In genomic region chr2:38600242-38600891, GRCh38 we compare ENCODE assay signal across 8 cellular contexts. TPM values are rescaled to one million over a fixed set of nuclear protein-coding genes. Genes with fewer than 3 reads are reported as not detected.
DNase-seq lines count a peak whose midpoint lies in the region; ATAC-seq and TF ChIP-seq lines count a peak whose summit lies in the region.

No MANE protein-coding gene starts in this region.

- H2BK5ac ChIP-seq in IMR-90 (ENCODE audit: low read depth, low read length, poor library complexity, severe bottlenecking), result no peak overlapping the region

- H3K27me3 Mint-ChIP-seq in mesothelial cell of epicardium (ENCODE audit: low read depth), result no peaks in the 10 kb centered on the region

- peaks cover 53% of the 10 kb centered on the region for H3K4me1 Mint-ChIP-seq in mesothelial cell of epicardium

- in situ Hi-C loops in IMR-90 (cut with MboI; ENCODE audit: low sequenced_read_pairs), result loop anchor here (5.0 kb wide), 1 partner anchor 122 kb away; no protein-coding TSS in a partner anchor

- H3K4me1 ChIP-seq in BE2C (peaks cover 16% of the 10 kb centered on the region), IMR-90 (ENCODE audit: control insufficient read depth, insufficient read depth, low read length) (peaks cover 10% of the 10 kb centered on the region)

- no peak overlapping the region for H2BK15ac ChIP-seq in IMR-90 (ENCODE audit: low read depth, low read length)

- H4K5ac ChIP-seq in IMR-90 (ENCODE audit: low read depth, low read length), result no peak overlapping the region; the same call in 1 of the 2 replicates

- peak overlapping the region; percentile 95 for H3K27ac Mint-ChIP-seq in mesothelial cell of epicardium

- peak overlapping the region; percentile 95 for H3K4me2 ChIP-seq in IMR-90 (ENCODE audit: low read depth, low read length)

- dilution Hi-C loops in IMR-90 (cut with HindIII; ENCODE audit: low sequenced_read_pairs, unreplicated experiment), result no loop called here

- peak overlapping the region; percentile 86 for H3K23ac ChIP-seq in IMR-90 (ENCODE audit: low read depth, low read length)

- peak overlapping the region; percentile 92 for H3K4me3 Mint-ChIP-seq in mesothelial cell of epicardium

- no peaks in the 10 kb centered on the region for H3K9me3 ChIP-seq in BE2C
- no peaks in the 10 kb centered on the region for H3K9me3 ChIP-seq in IMR-90 (ENCODE audit: control insufficient read depth, insufficient read depth, low read length)

- no peaks in the 10 kb centered on the region for H3K27me3 ChIP-seq in BE2C
- H3K27me3 ChIP-seq in IMR-90 (ENCODE audit: control insufficient read depth, insufficient read depth, low read length), result no peaks in the 10 kb centered on the region

- peak overlapping the region; percentile 75 for H2AK9ac ChIP-seq in IMR-90 (replicated peaks; ENCODE audit: low read depth, low read length, poor library complexity)

- H4K8ac ChIP-seq in IMR-90 (ENCODE audit: low read depth in 2 of 2, low read length in 2 of 2), result no peak overlapping the region; a peak in 1 of 4 replicates

- H3K18ac ChIP-seq in IMR-90 (ENCODE audit: low read depth, low read length), result no peak overlapping the region

- H3K4me3 ChIP-seq in BE2C (ENCODE audit: low read depth, low read length), result peak overlapping the region; percentile 70
- peak overlapping the region; percentile 85 for H3K4me3 ChIP-seq in IMR-90 (ENCODE audit: insufficient read depth, low read depth, low read length)

- no peak overlapping the region for H4K91ac ChIP-seq in IMR-90 (ENCODE audit: insufficient read depth, low read depth, low read length)

- no peak overlapping the region for H2BK20ac ChIP-seq in IMR-90 (ENCODE audit: low read depth, low read length)

- H4K20me1 ChIP-seq in IMR-90 (ENCODE audit: insufficient read depth, low read length), result peaks cover 57% of the 10 kb centered on the region

- peaks cover 0 to 36% of the 10 kb centered on the region in 2 experiments; a peak in 2 of 4 replicates for H3K79me1 ChIP-seq in IMR-90 (ENCODE audit: low read depth in 1 of 2, low read length in 2 of 2)

- WGBS in IMR-90 (ENCODE audit: extremely low coverage in 2 of 2, insufficient read length in 1 of 2), 2 experiments, result 20% methylated on average over 1 of the region's 15 CpGs; no CpG with 5 or more reads in 1 of the 2 experiments

- POLR2A ChIA-PET in IMR-90 (lab: Charles Lee; ENCODE audit: unreplicated experiment), result no interaction called here

- BruUV-seq in IMR-90 (replicated peaks; lab: Mats Ljungman, UMichigan), result no TSS peak

- TF ChIP-seq POLR2A in IMR-90 (IDR thresholded peaks at IDR 0.05; ENCODE audit: low read depth, low read length), result no peak

- peak overlapping the region; percentile 85 for H3K14ac ChIP-seq in IMR-90 (replicated peaks; ENCODE audit: low read depth, low read length)

- H2AK5ac ChIP-seq in IMR-90 (ENCODE audit: low read depth, low read length), result no peak overlapping the region

- no peak for ATAC-seq in IMR-90 (ENCODE audit: low read depth)

- no peak for TF ChIP-seq RAD21 in IMR-90 (IDR thresholded peaks at IDR 0.05; ENCODE audit: low read length)

- peak overlapping the region; percentile 59; the same call in 1 of the 2 replicates for H3K27ac ChIP-seq in IMR-90 (ENCODE audit: insufficient read depth, low read length)

- H3K9me1 ChIP-seq in IMR-90 (ENCODE audit: insufficient read depth, low read length), result peaks cover 3% of the 10 kb centered on the region

- 0 out of 2 replicates have a peak overlapping the region, but pooled peaks have one; percentile 64 for H3K56ac ChIP-seq in IMR-90 (ENCODE audit: extremely low read depth, insufficient read depth, low read length)

- no peak for TF ChIP-seq CTCF in BE2C (IDR thresholded peaks at IDR 0.05; ENCODE audit: low read depth, low read length)
- no peak for TF ChIP-seq CTCF in IMR-90 (conservative IDR thresholded peaks at IDR 0.05; ENCODE audit: low read depth, low read length)
- TF ChIP-seq CTCF in mesothelial cell of epicardium (IDR thresholded peaks at IDR 0.05; ENCODE audit: unreplicated experiment), result no peak
- TF ChIP-seq CTCF in GM20000 (IDR thresholded peaks at IDR 0.05; ENCODE audit: extremely low read depth, missing control alignments), result no peak

- CTCF ChIA-PET in IMR-90 (lab: Yijun Ruan, JAX), result interaction anchor here (0.6 to 2.2 kb wide), 4 partner anchors 18 to 115 kb away, joined by 3 to 10 read pairs (median 6); no protein-coding TSS in a partner anchor

- DNase-seq in BE2C (peak; percentile 33), IMR-90 (no peak), astrocyte of the hippocampus (ENCODE audit: low read depth, low spot score) (peak; percentile 38), mesothelial cell of epicardium (ENCODE audit: low spot score in 2 of 2, unreplicated experiment in 2 of 2) (no peak), GM20000 (ENCODE audit: low spot score) (no peak), HK-2 (ENCODE audit: unreplicated experiment) (no peak), glomerular visceral epithelial cell (ENCODE audit: extremely low spot score) (no peak), globus pallidus (ENCODE audit: low spot score) (no peak)

- H3K36me3 ChIP-seq in BE2C, result no peaks in the 10 kb centered on the region
- no peaks in the 10 kb centered on the region for H3K36me3 ChIP-seq in IMR-90 (ENCODE audit: control insufficient read depth, insufficient read depth, low read length)

- no peak overlapping the region for H2AFZ ChIP-seq in IMR-90 (replicated peaks; ENCODE audit: low read length, poor library complexity)

- H3K9ac ChIP-seq in IMR-90 (ENCODE audit: low read depth, low read length), result peak overlapping the region; percentile 69

- peak overlapping the region; percentile 54; the same call in 1 of the 2 replicates for H3K4ac ChIP-seq in IMR-90 (ENCODE audit: low read depth, low read length)

- no peaks in the 10 kb centered on the region for H3K9me3 Mint-ChIP-seq in mesothelial cell of epicardium

- intact Hi-C loops in IMR-90 (cut with micrococcal nuclease), result no loop called here

- H3K36me3 Mint-ChIP-seq in mesothelial cell of epicardium, result no peaks in the 10 kb centered on the region

- no peak overlapping the region for H2BK120ac ChIP-seq in IMR-90 (ENCODE audit: low read depth, low read length)

TF ChIP-seq in IMR-90, 13 proteins besides CTCF, POLR2A, EP300 and RAD21:
- TF ChIP-seq, protein P1, sequence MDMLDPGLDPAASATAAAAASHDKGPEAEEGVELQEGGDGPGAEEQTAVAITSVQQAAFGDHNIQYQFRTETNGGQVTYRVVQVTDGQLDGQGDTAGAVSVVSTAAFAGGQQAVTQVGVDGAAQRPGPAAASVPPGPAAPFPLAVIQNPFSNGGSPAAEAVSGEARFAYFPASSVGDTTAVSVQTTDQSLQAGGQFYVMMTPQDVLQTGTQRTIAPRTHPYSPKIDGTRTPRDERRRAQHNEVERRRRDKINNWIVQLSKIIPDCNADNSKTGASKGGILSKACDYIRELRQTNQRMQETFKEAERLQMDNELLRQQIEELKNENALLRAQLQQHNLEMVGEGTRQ (IDR thresholded peaks at IDR 0.05; ENCODE audit: low read depth, low read length), result no peak
- TF ChIP-seq MAFK (IDR thresholded peaks at IDR 0.05; ENCODE audit: low read depth, low read length), result no peak
- TF ChIP-seq RCOR1 (IDR thresholded peaks at IDR 0.05; ENCODE audit: insufficient replicate concordance, low read length), result no peak
- TF ChIP-seq RFX5 (IDR thresholded peaks at IDR 0.05; ENCODE audit: low read depth, low read length), result no peak
- TF ChIP-seq FOS (IDR thresholded peaks at IDR 0.05; ENCODE audit: low read depth, low read length), result no peak

RNA-seq across cellular contexts. Expression of gene HNRNPLL, which starts 2.4 kb away (rescaled TPM):
- polyA plus RNA-seq in BE2C (2012; ENCODE audit: insufficient read depth, insufficient read length, low read depth), result 22.4 TPM
- 49.2 and 53.1 TPM in 2 replicates for total RNA-seq in IMR-90 (2012; rRNA removed)
- 20.2 and 23.7 TPM in 2 replicates for polyA plus RNA-seq in IMR-90 (2012; rRNA removed)
- 9.2 and 12.6 TPM in 2 replicates for polyA plus RNA-seq in IMR-90 (2012; cell fraction: cytosol; rRNA removed)
- 7.9 and 36.5 TPM in 2 replicates for polyA plus RNA-seq in IMR-90 (2012; cell fraction: nucleus; rRNA removed; ENCODE audit: low replicate concordance)
- 73.9 to 84.8 TPM (median 80.7 TPM) in 3 replicates for total RNA-seq in mesothelial cell of epicardium

Comparison
In these comparisons a context has a peak if more than half of its experiments do, and no peak if none do; other contexts are left out.
1. DNase-seq: peak in BE2C (single experiment) and astrocyte of the hippocampus (single experiment); none in IMR-90 (single experiment), mesothelial cell of epicardium (0 of 2), GM20000 (single experiment), HK-2 (single experiment), glomerular visceral epithelial cell (single experiment) and globus pallidus (single experiment).